ENCODE assay signal across 8 cellular contexts in the genomic region with DNA sequence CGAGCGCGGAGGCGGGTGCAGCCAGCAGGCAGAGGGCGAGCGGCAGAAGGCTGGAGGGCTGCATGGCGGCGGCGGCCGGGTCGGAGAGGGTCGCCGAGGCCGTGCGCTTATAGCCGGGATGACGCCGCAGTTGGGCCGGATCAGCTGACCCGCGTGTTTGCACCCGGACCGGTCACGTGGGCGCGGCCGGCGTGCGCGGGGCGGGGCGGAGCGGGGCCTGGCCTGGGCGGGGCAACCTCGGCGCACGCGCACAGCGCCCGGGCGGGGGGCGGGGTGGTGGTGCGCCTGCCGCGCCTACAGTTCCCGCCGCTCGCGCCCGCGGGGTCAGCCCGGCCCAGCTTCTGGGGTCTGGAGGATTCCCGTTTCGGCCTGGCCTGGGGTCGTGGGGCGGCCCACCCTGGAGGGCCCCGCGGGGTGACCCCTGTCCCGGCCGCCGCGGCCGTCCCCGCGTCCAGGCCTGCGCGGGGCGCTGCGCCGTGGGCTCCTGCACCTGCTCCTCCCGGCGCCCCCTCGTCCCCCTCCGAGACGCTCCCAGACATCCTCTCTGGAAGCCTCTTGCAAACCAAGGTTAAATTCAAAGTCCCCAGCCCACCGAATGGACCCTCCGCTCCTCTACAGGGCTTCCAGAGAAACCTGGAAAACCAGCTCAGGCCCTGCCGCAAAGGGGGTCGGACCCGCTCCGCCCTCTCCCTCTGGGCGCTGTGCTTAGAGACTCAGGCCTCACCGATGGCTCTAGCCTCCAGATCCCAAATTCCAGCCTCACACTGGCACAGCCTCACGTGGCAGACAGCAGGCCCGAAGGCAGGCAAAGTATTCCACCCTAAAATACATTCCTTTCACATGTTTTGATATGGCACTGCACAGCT. TPM values are rescaled to one million over a fixed set of nuclear protein-coding genes. Genes with fewer than 3 reads are reported as not detected.
DNase-seq lines count a peak whose midpoint lies in the region; ATAC-seq lines count a peak whose summit lies in the region.

Gene CTSD (minus strand): TSS at position 132 of the 866 bp plus-strand sequence. CDS start 68 bp downstream, at position 64.

- DNase-seq in NCI-H524 (lab: John Stamatoyannopoulos, UW) (peak; percentile 29 to 69), NCI-H524 treated with DMSO at 0.1 percent for 48 hours (lab: John Stamatoyannopoulos, UW) (no peak), NCI-H2171 (lab: John Stamatoyannopoulos, UW) (peak; percentile 52), cerebellum (ENCODE audit: low spot score) (peak; percentile 96), kidney tubule cell (ENCODE audit: low spot score) (peak; percentile 84)
- DNase-seq in activated CD4-positive, alpha-beta T cell treated with anti-CD3 and anti-CD28 coated beads for 1 hour, result peak; percentile 78
- DNase-seq in stimulated activated CD4-positive, alpha-beta T cell treated with anti-CD3 and anti-CD28 coated beads, Interleukin-1b, Interleukin-23, amount 100 ng/mL, for 1 hour (ENCODE audit: low read depth in 2 of 2), result peak; percentile 78 to 89

- ATAC-seq in HG02885 (IDR thresholded peaks at IDR 0.05; ENCODE audit: poor library complexity, unreplicated experiment), result peak; percentile 81

RNA-seq across cellular contexts. Expression of gene CTSD, which starts in this region (rescaled TPM):
- total RNA-seq in cerebellum, result 24.1 TPM
